In the genomic region with DNA sequence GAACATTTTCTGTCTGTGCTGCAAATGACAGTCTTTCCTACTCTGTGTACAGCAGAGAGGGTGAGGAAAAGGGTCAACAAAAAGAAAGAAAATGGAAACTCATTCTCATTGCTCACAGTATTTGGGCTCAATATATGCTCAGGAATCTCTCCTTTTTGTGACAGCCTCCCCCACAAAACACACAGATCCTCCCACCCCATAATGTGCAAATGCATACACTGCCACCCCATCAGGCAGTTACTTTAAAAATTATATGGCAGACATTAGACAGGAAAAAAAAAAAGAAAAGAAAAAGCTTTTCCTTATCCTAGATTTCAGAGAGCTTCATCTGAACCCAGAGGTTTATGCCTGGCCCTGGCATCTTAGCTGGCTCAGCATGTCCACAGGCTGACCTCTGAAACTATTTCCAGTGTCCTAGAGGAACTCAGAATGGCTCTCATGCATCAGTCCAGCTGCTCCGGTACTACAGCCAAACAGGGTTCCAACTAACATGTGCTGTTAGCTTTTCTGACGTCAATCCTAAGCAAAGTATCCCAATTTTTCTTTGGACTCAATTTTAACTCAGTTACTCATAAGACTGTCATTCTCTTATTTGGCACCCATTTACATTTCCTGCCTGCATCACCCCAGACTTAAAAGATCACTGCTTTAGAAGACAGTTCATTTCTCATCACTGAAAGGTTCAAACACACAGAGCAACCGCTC, we compare ENCODE assay signal across 8 cellular contexts.
DNase-seq lines count a peak whose midpoint lies in the region; ATAC-seq and TF ChIP-seq lines count a peak whose summit lies in the region.

No MANE protein-coding gene starts in this region.

- H3K36me3 Mint-ChIP-seq in osteocyte (ENCODE audit: unreplicated experiment): peaks cover 11% of the 10 kb centered on the region

- peaks cover 0 to 15% (median 2%) of the 10 kb centered on the region in 11 experiments; a peak in 3 of 22 replicates for H3K36me3 ChIP-seq in BLaER1 treated with 17β-estradiol and CSF1 and Interleukin-3, amounts not matched to agents 10 nM and 100 nM

- H3K4me2 ChIP-seq in BLaER1 treated with 17β-estradiol and CSF1 and Interleukin-3, amounts not matched to agents 10 nM and 100 nM: peak overlapping the region; percentile 65 to 92 (median 76); a peak in 21 of 22 replicates

- H3K27me3 Mint-ChIP-seq in osteocyte (ENCODE audit: unreplicated experiment): no peaks in the 10 kb centered on the region

- ATAC-seq in HG03354 (IDR thresholded peaks at IDR 0.05; ENCODE audit: poor library complexity, severe bottlenecking, unreplicated experiment): no peak

- no peaks in the 10 kb centered on the region for H3K27me3 ChIP-seq in BLaER1 treated with 17β-estradiol and CSF1 and Interleukin-3, amounts not matched to agents 10 nM and 100 nM

- no peaks in the 10 kb centered on the region for H3K9me3 Mint-ChIP-seq in osteocyte (ENCODE audit: unreplicated experiment)

- DNase-seq in SW 1271 (lab: John Stamatoyannopoulos, UW) (peak; percentile 16 to 60), fibroblast of mammary gland (ENCODE audit: low read depth) (peak; percentile 100), osteocyte (ENCODE audit: extremely low spot score, unreplicated experiment) (no peak), NCI-H1436 (lab: John Stamatoyannopoulos, UW) (no peak), NCI-H1105 (lab: John Stamatoyannopoulos, UW) (no peak), HK-2 (ENCODE audit: unreplicated experiment) (no peak)

- H4K20me1 ChIP-seq in BLaER1 treated with 17β-estradiol and CSF1 and Interleukin-3, amounts not matched to agents 10 nM and 100 nM: peaks cover 0 to 40% (median 24%) of the 10 kb centered on the region in 11 experiments; a peak in 14 of 22 replicates

- peak overlapping the region in 10 of 11 experiments; percentile 15 to 71 (median 52); a peak in 14 of 22 replicates for H3K27ac ChIP-seq in BLaER1 treated with 17β-estradiol and CSF1 and Interleukin-3, amounts not matched to agents 10 nM and 100 nM

- peak overlapping the region in 3 of 11 experiments; percentile 27 to 62 (median 40); a peak in 4 of 22 replicates for H3K9ac ChIP-seq in BLaER1 treated with 17β-estradiol and CSF1 and Interleukin-3, amounts not matched to agents 10 nM and 100 nM

- H3K4me3 Mint-ChIP-seq in osteocyte (ENCODE audit: unreplicated experiment): peak overlapping the region; percentile 28

- H3K9me3 ChIP-seq in BLaER1 treated with 17β-estradiol and CSF1 and Interleukin-3, amounts not matched to agents 10 nM and 100 nM (replicated peaks in 1 of 11): no peaks in the 10 kb centered on the region

- peak overlapping the region in 1 of 10 experiments; percentile 21; a peak in 2 of 20 replicates for H3K4me3 ChIP-seq in BLaER1 treated with 17β-estradiol and CSF1 and Interleukin-3, amounts not matched to agents 10 nM and 100 nM
- H3K4me3 ChIP-seq in fibroblast of mammary gland (ENCODE audit: control insufficient read depth, low read depth, low read length): no peak overlapping the region

- no peak for TF ChIP-seq CTCF in fibroblast of mammary gland (conservative IDR thresholded peaks at IDR 0.05; ENCODE audit: control insufficient read depth, insufficient read depth, low read depth, low read length)
- TF ChIP-seq CTCF in osteocyte (IDR thresholded peaks at IDR 0.05): no peak

- H3K4me1 Mint-ChIP-seq in osteocyte (ENCODE audit: unreplicated experiment): peaks cover 75% of the 10 kb centered on the region

- peaks cover 23 to 89% (median 40%) of the 10 kb centered on the region in 10 experiments for H3K4me1 ChIP-seq in BLaER1 treated with 17β-estradiol and CSF1 and Interleukin-3, amounts not matched to agents 10 nM and 100 nM

- H3K27ac Mint-ChIP-seq in osteocyte (ENCODE audit: unreplicated experiment): peak overlapping the region; percentile 84

Comparison
In these comparisons a context has a peak if more than half of its experiments do, and no peak if none do; other contexts are left out.
1. DNase-seq: peak in SW 1271 (2 of 2) and fibroblast of mammary gland (single experiment); none in osteocyte (single experiment), NCI-H1436 (single experiment), NCI-H1105 (single experiment) and HK-2 (single experiment).